Comparison of ENCODE assay signal across 8 cellular contexts in the genomic region with DNA sequence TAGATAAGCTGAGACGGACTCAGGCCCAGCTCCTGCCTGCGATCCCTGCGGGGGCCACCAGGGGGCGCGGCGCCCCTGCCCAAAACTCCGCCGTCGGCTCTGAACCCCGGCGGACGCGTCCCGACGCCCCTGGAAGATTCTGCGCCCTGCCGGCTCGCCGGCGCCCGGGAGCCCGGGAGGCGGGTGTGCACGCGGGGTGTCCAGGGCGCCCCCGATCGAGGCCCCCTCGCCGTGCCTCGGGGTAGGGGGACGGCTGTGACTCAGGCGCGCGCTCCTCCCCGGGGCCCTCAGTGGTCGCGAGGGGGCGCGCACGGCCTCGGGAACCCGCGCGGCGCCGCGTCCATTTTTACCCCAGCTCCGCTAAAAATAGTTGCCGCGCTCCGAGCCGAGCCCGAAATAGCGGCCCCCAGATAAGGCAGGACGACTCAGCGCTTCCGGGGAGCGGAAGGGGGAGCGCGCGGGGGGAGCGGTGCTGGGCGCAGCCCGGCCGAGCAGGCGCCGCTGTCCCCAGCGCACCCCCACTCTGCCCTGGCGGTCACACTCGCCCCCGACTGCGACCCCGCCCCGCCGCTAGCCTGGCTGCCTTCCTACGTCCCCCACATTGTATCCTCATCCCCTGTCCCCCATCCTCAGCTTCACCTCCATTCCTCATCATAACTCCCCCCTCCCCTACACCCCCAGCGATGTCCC. TPM values are rescaled to one million over a fixed set of nuclear protein-coding genes. Genes with fewer than 3 reads are reported as not detected.
DNase-seq lines count a peak whose midpoint lies in the region; ATAC-seq and TF ChIP-seq lines count a peak whose summit lies in the region.

No MANE protein-coding gene starts in this region.

- TF ChIP-seq POLR2A in erythroblast (IDR thresholded peaks at IDR 0.05; ENCODE audit: low read length): no peak

- H3K27ac Mint-ChIP-seq in CD8-positive, alpha-beta memory T cell: peak overlapping the region; percentile 74 to 94 (median 90)

- DNase-seq in CD8-positive, alpha-beta memory T cell: peak; percentile 80 to 92 (median 88)
- DNase-seq in OCI-M1 (lab: John Stamatoyannopoulos, UW): peak; percentile 93
- DNase-seq in activated T-cell treated with anti-CD3 and anti-CD28 coated beads, Interleukin-2, amount 50 U/mL, for 1 hour: peak; percentile 91
- DNase-seq in erythroblast (lab: John Stamatoyannopoulos, UW): peak; percentile 90 to 95
- DNase-seq in stimulated activated CD8-positive, alpha-beta memory T cell treated with anti-CD3 and anti-CD28 coated beads, Interleukin-7, amount 100 ng/mL, for 4 hours (ENCODE audit: low read depth in 2 of 2): peak; percentile 72 to 85

- no peaks in the 10 kb centered on the region for H3K9me3 ChIP-seq in CD8-positive, alpha-beta memory T cell (ENCODE audit: low read length)
- no peaks in the 10 kb centered on the region for H3K9me3 ChIP-seq in mucosa of stomach (ENCODE audit: control insufficient read depth, low read length)

- H3K4me1 ChIP-seq in CD8-positive, alpha-beta memory T cell (ENCODE audit: insufficient read depth, low read length): peaks cover 35% of the 10 kb centered on the region
- peaks cover 19% of the 10 kb centered on the region for H3K4me1 ChIP-seq in mucosa of stomach (ENCODE audit: control insufficient read depth, insufficient read depth, low read length)

- H3K27me3 Mint-ChIP-seq in CD8-positive, alpha-beta memory T cell: no peaks in the 10 kb centered on the region

- H3K36me3 Mint-ChIP-seq in CD8-positive, alpha-beta memory T cell: no peaks in the 10 kb centered on the region

- H3K4me3 Mint-ChIP-seq in CD8-positive, alpha-beta memory T cell: peak overlapping the region; percentile 63 to 84 (median 75)

- peak overlapping the region; percentile 76 for H3K27ac ChIP-seq in CD8-positive, alpha-beta memory T cell (ENCODE audit: low read depth, low read length)

- H3K4me1 Mint-ChIP-seq in CD8-positive, alpha-beta memory T cell: peaks cover 33 to 36% (median 35%) of the 10 kb centered on the region in 3 donors

- no peaks in the 10 kb centered on the region for H3K27me3 ChIP-seq in CD8-positive, alpha-beta memory T cell (ENCODE audit: insufficient read depth, low read length, poor library complexity, severe bottlenecking)
- no peaks in the 10 kb centered on the region for H3K27me3 ChIP-seq in mucosa of stomach (ENCODE audit: control insufficient read depth, insufficient read depth, low read length)

- H3K4me3 ChIP-seq in CD8-positive, alpha-beta memory T cell (ENCODE audit: low read length): peak overlapping the region; percentile 47
- peak overlapping the region; percentile 28 for H3K4me3 ChIP-seq in mucosa of stomach (ENCODE audit: low read length)

- POLR2A ChIA-PET in CD8-positive, alpha-beta memory T cell (lab: Charles Lee): interaction anchor here (0.6 to 2.9 kb wide), 11 partner anchors 16 to 549 kb away, joined by 3 to 89 read pairs (median 3); a partner anchor contains a TSS

- peak overlapping the region; percentile 58 for H3K9ac ChIP-seq in mucosa of stomach (ENCODE audit: low read length)

- CTCF ChIA-PET in CD8-positive, alpha-beta memory T cell (lab: Charles Lee): interaction anchor here (0.6 to 5.8 kb wide), 33 partner anchors 8 to 277 kb away, joined by 3 to 455 read pairs (median 5); a partner anchor contains a TSS

- H3K36me3 ChIP-seq in CD8-positive, alpha-beta memory T cell (ENCODE audit: insufficient read depth, low read length): no peaks in the 10 kb centered on the region
- no peaks in the 10 kb centered on the region for H3K36me3 ChIP-seq in mucosa of stomach (ENCODE audit: control insufficient read depth, insufficient read depth, low read length)

- ATAC-seq in GM19351 (IDR thresholded peaks at IDR 0.05; ENCODE audit: unreplicated experiment) (peak; percentile 71), HG03460 (IDR thresholded peaks at IDR 0.05; ENCODE audit: unreplicated experiment) (peak; percentile 47)

- H3K9me3 Mint-ChIP-seq in CD8-positive, alpha-beta memory T cell: no peaks in the 10 kb centered on the region

RNA-seq across cellular contexts. Expression of a gene that starts 16.0 kb away (rescaled TPM):
- total RNA-seq in CD8-positive, alpha-beta memory T cell: 10 to 100 TPM; 75.7 to 82.6 TPM
- 47.5 TPM for polyA plus RNA-seq in CD8-positive, alpha-beta memory T cell

RNA-seq across cellular contexts. Expression of a gene that starts 28.1 kb away (rescaled TPM):
- 10 to 100 TPM; 21.6 to 22.1 TPM for total RNA-seq in CD8-positive, alpha-beta memory T cell
- polyA plus RNA-seq in CD8-positive, alpha-beta memory T cell: 48.2 TPM

RNA-seq across cellular contexts. Expression of a gene that starts 33.3 kb away (rescaled TPM):
- 10 to 100 TPM; 26.5 to 27.4 TPM for total RNA-seq in CD8-positive, alpha-beta memory T cell
- 2.2 TPM for polyA plus RNA-seq in CD8-positive, alpha-beta memory T cell

RNA-seq across cellular contexts. Expression of a gene that starts 34.8 kb away (rescaled TPM):
- 1 to 10 TPM; 3.9 to 4.3 TPM for total RNA-seq in CD8-positive, alpha-beta memory T cell
- 0.83 TPM for polyA plus RNA-seq in CD8-positive, alpha-beta memory T cell

RNA-seq across cellular contexts. Expression of a gene that starts 57.1 kb away (rescaled TPM):
- total RNA-seq in CD8-positive, alpha-beta memory T cell: 1 to 10 TPM; 2.7 to 3.7 TPM
- polyA plus RNA-seq in CD8-positive, alpha-beta memory T cell: 0.71 TPM

Comparison
In these comparisons a context has a peak if more than half of its experiments do, and no peak if none do; other contexts are left out.
1. Peak in every context shown above with its lines: DNase-seq, ATAC-seq, H3K4me3 ChIP-seq and H3K27ac ChIP-seq.